Comparison of ENCODE assay signal across 24 cellular contexts in the genomic region with DNA sequence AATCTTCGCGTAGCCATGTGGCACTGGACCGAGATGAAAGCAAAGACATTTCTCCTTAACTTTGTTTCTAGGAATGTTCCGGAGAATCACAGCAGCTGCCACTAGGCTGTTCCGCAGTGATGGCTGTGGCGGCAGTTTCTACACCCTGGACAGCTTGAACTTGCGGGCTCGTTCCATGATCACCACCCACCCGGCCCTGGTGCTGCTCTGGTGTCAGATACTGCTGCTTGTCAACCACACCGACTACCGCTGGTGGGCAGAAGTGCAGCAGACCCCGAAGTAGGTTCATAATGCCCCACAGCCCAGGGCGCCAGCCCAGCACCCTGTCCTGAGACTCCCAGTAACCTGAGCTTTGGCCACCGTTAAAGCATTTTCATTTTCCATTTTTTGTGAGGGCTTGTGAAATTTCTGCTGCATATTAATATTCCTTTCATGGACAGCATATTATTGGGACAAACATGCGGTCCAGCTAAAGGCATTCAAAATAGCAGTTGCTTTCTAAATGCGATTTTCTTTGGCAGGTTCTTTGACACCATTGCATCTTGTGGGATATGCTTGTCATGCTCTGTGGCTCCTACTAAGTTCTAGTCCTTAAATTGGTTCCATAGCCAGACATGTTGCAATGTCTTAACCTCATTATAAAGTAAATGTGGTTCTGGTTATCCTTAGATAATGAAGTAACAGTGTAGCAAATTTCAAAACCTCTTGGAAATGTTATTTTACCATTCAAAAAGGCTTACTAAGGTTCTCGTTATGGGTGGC. TPM values are rescaled to one million over a fixed set of nuclear protein-coding genes. Genes with fewer than 3 reads are reported as not detected.
DNase-seq lines count a peak whose midpoint lies in the region; ATAC-seq and TF ChIP-seq lines count a peak whose summit lies in the region.
"Had no signal": no experiment of that assay in that cellular context is flagged by ENCODE, and none has a peak within 500 bp of the region (broad histone marks: within the 10 kb centered on the region; RNA-seq: fewer than 3 reads in every experiment).

No MANE protein-coding gene starts in this region.

- H3K36me3 ChIP-seq in body of pancreas (replicated peaks in 1 of 2; ENCODE audit: insufficient read depth in 1 of 2, low read depth in 2 of 2) = peaks cover 0 to 10% of the 10 kb centered on the region in 2 donors
- H3K36me3 ChIP-seq in testis (ENCODE audit: low read depth, missing control alignments) = no peaks in the 10 kb centered on the region
- H3K36me3 ChIP-seq: MG63, neural progenitor cell had no signal

- no peaks in the 10 kb centered on the region for H3K27me3 Mint-ChIP-seq in T-helper 2 cell treated with Interferon-gamma antibody and Interleukin-4, amounts not matched to agents 5 μg/mL and 100 μg/mL, for 36 hours (ENCODE audit: low read depth)

- TF ChIP-seq POLR2A in body of pancreas (IDR thresholded peaks at IDR 0.05) = no peak
- TF ChIP-seq POLR2A in testis (IDR thresholded peaks at IDR 0.05) = no peak

- no peaks in the 10 kb centered on the region for H3K9me3 ChIP-seq in body of pancreas
- H3K9me3 ChIP-seq in testis = no peaks in the 10 kb centered on the region
- H3K9me3 ChIP-seq: adrenal gland, MG63, tibial artery had no signal

- H3K27me3 ChIP-seq in body of pancreas (no peaks in the 10 kb centered on the region), testis (no peaks in the 10 kb centered on the region)
- H3K27me3 ChIP-seq: adrenal gland, MG63, neural progenitor cell, tibial artery had no signal

- H3K27ac Mint-ChIP-seq in T-helper 2 cell treated with Interferon-gamma antibody and Interleukin-4, amounts not matched to agents 5 μg/mL and 100 μg/mL, for 36 hours = peak overlapping the region; percentile 15
- H3K27ac Mint-ChIP-seq: neural progenitor cell; stimulated activated effector memory CD8-positive, alpha-beta T cell treated with anti-CD3 and anti-CD28 coated beads, Interleukin-12 subunit alpha, Interleukin-12 subunit beta, amount 100 ng/mL, for 72 hours had no signal

- peak overlapping the region in 3 of 4 donors; percentile 9 to 29 (median 18) for H3K27ac ChIP-seq in body of pancreas
- no peak overlapping the region for H3K27ac ChIP-seq in testis
- H3K27ac ChIP-seq: adrenal gland, neural progenitor cell, tibial artery had no signal

- WGBS in body of pancreas, 2 donors = 92 to 95% methylated on average over 17 of the region's 17 CpGs
- WGBS in testis, 2 donors = 93 to 94% methylated on average over 14 to 17 of the region's 17 CpGs

- H3K4me1 ChIP-seq in body of pancreas = peaks cover 33% of the 10 kb centered on the region
- no peaks in the 10 kb centered on the region for H3K4me1 ChIP-seq in testis
- H3K4me1 ChIP-seq: neural progenitor cell had no signal

- ATAC-seq in body of pancreas (no peak), left ventricle myocardium superior (peak; percentile 57), HG03139 (IDR thresholded peaks at IDR 0.05; ENCODE audit: unreplicated experiment) (no peak)
- ATAC-seq: stimulated activated effector memory CD8-positive, alpha-beta T cell treated with anti-CD3 and anti-CD28 coated beads, Interleukin-12 subunit alpha, Interleukin-12 subunit beta, amount 100 ng/mL, for 72 hours had no signal

- intact Hi-C loops in body of pancreas (cut with DNase I) (no loop called here), left ventricle myocardium superior (cut with micrococcal nuclease) (no loop called here), testis (cut with DNase I; ENCODE audit: low total_unique reads) (no loop called here)

- H3K36me3 Mint-ChIP-seq in T-helper 2 cell treated with Interferon-gamma antibody and Interleukin-4, amounts not matched to agents 5 μg/mL and 100 μg/mL, for 36 hours (ENCODE audit: low read depth) = peaks cover 52% of the 10 kb centered on the region

- peaks cover 67% of the 10 kb centered on the region for H3K4me1 Mint-ChIP-seq in T-helper 2 cell treated with Interferon-gamma antibody and Interleukin-4, amounts not matched to agents 5 μg/mL and 100 μg/mL, for 36 hours (ENCODE audit: low read depth)

- TF ChIP-seq CTCF in body of pancreas (IDR thresholded peaks at IDR 0.05) (no peak), testis (IDR thresholded peaks at IDR 0.05) (no peak), GM10266 (IDR thresholded peaks at IDR 0.05; ENCODE audit: control insufficient read depth, insufficient read depth, low read depth, missing control alignments) (no peak)

- H3K9me3 Mint-ChIP-seq in T-helper 2 cell treated with Interferon-gamma antibody and Interleukin-4, amounts not matched to agents 5 μg/mL and 100 μg/mL, for 36 hours = no peaks in the 10 kb centered on the region
- H3K9me3 Mint-ChIP-seq: CD14-positive monocyte; neural progenitor cell; stimulated activated effector memory CD8-positive, alpha-beta T cell treated with anti-CD3 and anti-CD28 coated beads, Interleukin-12 subunit alpha, Interleukin-12 subunit beta, amount 100 ng/mL, for 72 hours had no signal

- no peak overlapping the region for H3K4me3 Mint-ChIP-seq in T-helper 2 cell treated with Interferon-gamma antibody and Interleukin-4, amounts not matched to agents 5 μg/mL and 100 μg/mL, for 36 hours
- H3K4me3 Mint-ChIP-seq: CD14-positive monocyte; neural progenitor cell; stimulated activated effector memory CD8-positive, alpha-beta T cell treated with anti-CD3 and anti-CD28 coated beads, Interleukin-12 subunit alpha, Interleukin-12 subunit beta, amount 100 ng/mL, for 72 hours had no signal

- H3K4me3 ChIP-seq in body of pancreas (no peak overlapping the region), testis (no peak overlapping the region)
- H3K4me3 ChIP-seq: adrenal gland, MG63, neural progenitor cell, tibial artery had no signal

- DNase-seq in T-helper 2 cell treated with Interferon-gamma antibody and Interleukin-4, amounts not matched to agents 5 μg/mL and 100 μg/mL, for 36 hours (ENCODE audit: low spot score) = no peak
- no peak for DNase-seq in T-helper 2 cell
- peak in 2 of 4 donors; percentile 5 to 9 for DNase-seq in body of pancreas
- no peak for DNase-seq in left ventricle myocardium superior
- peak; percentile 9 for DNase-seq in testis
- no peak for DNase-seq in UCSD-AML1 (lab: John Stamatoyannopoulos, UW; ENCODE audit: unreplicated experiment)
- no peak for DNase-seq in GM10266 (ENCODE audit: extremely low spot score)
- DNase-seq: 8988T; activated CD4-positive, alpha-beta T cell treated with anti-CD3 and anti-CD28 coated beads for 1 hour; activated effector memory CD4-positive, alpha-beta T cell treated with Interleukin-2 at 50 U/mL for 16 hours; central memory CD4-positive, alpha-beta T cell; DMS153; IMR-90; kidney glomerular epithelial cell; MG63; NCI-H2029; NCI-H446 treated with DMSO at 0.1 percent for 48 hours had no signal

RNA-seq across cellular contexts. Expression of gene MSANTD1, which starts 49.1 kb away (rescaled TPM):
- 1 to 10 TPM; 2.6 to 3.6 TPM for total RNA-seq in body of pancreas
- total RNA-seq in left ventricle myocardium superior = 0.45 TPM
- total RNA-seq in testis = 10 to 100 TPM; 10.1 to 10.3 TPM
- 3.6 TPM for polyA plus RNA-seq in testis (ENCODE audit: insufficient read depth, low read depth, low replicate concordance)
- polyA plus RNA-seq: CD14-positive monocyte, fibroblast of lung had no signal

Comparison
In these comparisons a context has a peak if more than half of its experiments do, and no peak if none do; other contexts are left out.
1. H3K27ac ChIP-seq: peak in body of pancreas (3 of 4); none in testis (0 of 2).